ENCODE assay signal across 16 cellular contexts in the genomic region with DNA sequence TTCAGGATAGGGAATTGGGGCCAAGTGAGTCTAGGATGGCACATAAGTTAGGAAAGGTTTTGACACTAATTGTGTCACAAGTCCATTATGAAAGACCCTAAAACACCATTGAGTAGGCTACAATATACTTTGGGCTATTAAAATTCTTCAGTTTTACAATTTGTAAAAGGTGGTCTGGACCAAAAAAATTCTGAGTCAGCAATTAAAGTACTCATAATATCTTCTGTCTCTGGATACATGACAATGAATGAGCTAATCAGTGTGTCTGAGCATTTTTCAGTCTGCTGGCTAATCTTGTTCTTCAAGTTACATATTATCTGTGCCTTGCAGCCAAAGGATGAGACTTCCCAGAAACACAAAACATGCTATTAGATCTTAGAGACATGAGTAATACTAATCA. TPM values are rescaled to one million over a fixed set of nuclear protein-coding genes. Genes with fewer than 3 reads are reported as not detected.
DNase-seq lines count a peak whose midpoint lies in the region; ATAC-seq and TF ChIP-seq lines count a peak whose summit lies in the region.
"Had no signal": no experiment of that assay in that cellular context is flagged by ENCODE, and none has a peak within 500 bp of the region (broad histone marks: within the 10 kb centered on the region; RNA-seq: fewer than 3 reads in every experiment).

No MANE protein-coding gene starts in this region.

- no peaks in the 10 kb centered on the region for H3K4me1 ChIP-seq in GM23248 (ENCODE audit: insufficient read depth)
- peaks cover 5% of the 10 kb centered on the region for H3K4me1 ChIP-seq in PC-3 (ENCODE audit: insufficient read depth, low read length)
- H3K4me1 ChIP-seq in trophoblast cell (ENCODE audit: control insufficient read depth in 1 of 2, insufficient read depth in 2 of 2, low read length in 2 of 2): peaks cover 6% of the 10 kb centered on the region in 2 experiments

- CTCF ChIA-PET in PC-3 (lab: Charles Lee): no interaction called here

- H3F3A ChIP-seq in GM23248 (ENCODE audit: insufficient read depth) (no peaks in the 10 kb centered on the region), PC-3 (ENCODE audit: low read length, unreplicated experiment) (no peaks in the 10 kb centered on the region)

- no peak overlapping the region for H3K23ac ChIP-seq in trophoblast cell (ENCODE audit: low read length)

- no peaks in the 10 kb centered on the region for H3K27me3 ChIP-seq in GM23248 (replicated peaks; ENCODE audit: insufficient read depth)
- H3K27me3 ChIP-seq in PC-3 (ENCODE audit: low read length): no peaks in the 10 kb centered on the region
- H3K27me3 ChIP-seq in trophoblast cell (ENCODE audit: insufficient read depth, low read length): no peaks in the 10 kb centered on the region

- no peak overlapping the region for H3K4me3 ChIP-seq in GM23248
- no peak overlapping the region for H3K4me3 ChIP-seq in PC-3 (ENCODE audit: low read length)
- no peak overlapping the region for H3K4me3 ChIP-seq in trophoblast cell (ENCODE audit: low read depth, low read length)

- no peak overlapping the region for H3K9ac ChIP-seq in GM23248
- H3K9ac ChIP-seq in PC-3 (ENCODE audit: low read length): no peak overlapping the region
- no peak overlapping the region for H3K9ac ChIP-seq in trophoblast cell (ENCODE audit: low read length)

- H3K9me2 ChIP-seq in GM23248 (ENCODE audit: insufficient read depth): no peaks in the 10 kb centered on the region
- no peaks in the 10 kb centered on the region for H3K9me2 ChIP-seq in PC-3 (replicated peaks; ENCODE audit: low read length)

- intact Hi-C loops in PC-3 (cut with micrococcal nuclease): no loop called here

- H3K36me3 ChIP-seq in GM23248 (ENCODE audit: low read depth) (no peaks in the 10 kb centered on the region), PC-3 (ENCODE audit: low read depth, low read length) (no peaks in the 10 kb centered on the region), trophoblast cell (ENCODE audit: control insufficient read depth in 1 of 2, insufficient read depth in 2 of 2, low read length in 2 of 2) (no peaks in the 10 kb centered on the region)

- DNase-seq in GM23248 (peak; percentile 2), PC-3 (peak; percentile 5), erythroblast (lab: John Stamatoyannopoulos, UW) (peak; percentile 20 to 67), trophoblast cell (peak in 1 of 2 donors; percentile 66), NCI-H187 treated with DMSO at 0.1 percent for 48 hours (lab: John Stamatoyannopoulos, UW) (no peak), kidney glomerular epithelial cell (lab: John Stamatoyannopoulos, UW) (no peak), hepatic stellate cell (ENCODE audit: low spot score) (no peak)
- DNase-seq: AML-193; CD4-positive, alpha-beta T cell; DMS79 treated with DMSO at 0.1 percent for 48 hours; GF-D8; GOT3; H7; HFFc6 had no signal

- in situ Hi-C loops in GM23248 (cut with MboI): loop anchor here (25.0 kb wide), 1 partner anchor 98 kb away; a partner anchor contains a TSS

- H4K20me1 ChIP-seq in GM23248 (ENCODE audit: insufficient read depth) (no peaks in the 10 kb centered on the region), PC-3 (ENCODE audit: low read length) (no peaks in the 10 kb centered on the region)

- no peak overlapping the region for H4K12ac ChIP-seq in trophoblast cell (ENCODE audit: low read depth, low read length)

- TF ChIP-seq CTCF in PC-3 (conservative IDR thresholded peaks at IDR 0.05; ENCODE audit: low read depth, low read length): no peak

- no peak overlapping the region for H4K8ac ChIP-seq in trophoblast cell (ENCODE audit: low read depth, low read length)

- no TSS peak for BruUV-seq in PC-3 (replicated peaks; lab: Mats Ljungman, UMichigan)

- H2BK5ac ChIP-seq in trophoblast cell (ENCODE audit: low read depth, low read length, poor library complexity): peak overlapping the region; percentile 69

- H3K27ac ChIP-seq in GM23248: no peak overlapping the region
- H3K27ac ChIP-seq in PC-3 (ENCODE audit: low read length): no peak overlapping the region
- H3K27ac ChIP-seq in trophoblast cell (ENCODE audit: low read depth, low read length): peak overlapping the region; percentile 75
- H3K27ac ChIP-seq: C4-2B had no signal

- no peak for TF ChIP-seq POLR2A in erythroblast (IDR thresholded peaks at IDR 0.05; ENCODE audit: low read length)

- no peak overlapping the region for H3K18ac ChIP-seq in trophoblast cell (ENCODE audit: low read length)

- no peaks in the 10 kb centered on the region for H3K79me2 ChIP-seq in GM23248 (ENCODE audit: insufficient read depth)
- H3K79me2 ChIP-seq in PC-3 (ENCODE audit: low read length): no peaks in the 10 kb centered on the region
- H3K79me2 ChIP-seq in trophoblast cell (ENCODE audit: control insufficient read depth, insufficient read depth, low read length, poor library complexity): no peaks in the 10 kb centered on the region

- peak overlapping the region; percentile 61 for H4K91ac ChIP-seq in trophoblast cell (ENCODE audit: low read depth, low read length)

- H2AFZ ChIP-seq in GM23248: no peak overlapping the region
- H2AFZ ChIP-seq in PC-3 (ENCODE audit: low read length): no peak overlapping the region
- no peak overlapping the region for H2AFZ ChIP-seq in trophoblast cell (ENCODE audit: insufficient read depth, low read length, poor library complexity)

- H2AK5ac ChIP-seq in trophoblast cell (ENCODE audit: low read length): no peak overlapping the region

- H3K9me3 ChIP-seq in GM23248 (ENCODE audit: low read depth) (no peaks in the 10 kb centered on the region), PC-3 (ENCODE audit: low read length) (no peaks in the 10 kb centered on the region), trophoblast cell (ENCODE audit: insufficient read depth, low read depth, low read length) (no peaks in the 10 kb centered on the region)

- H3K79me1 ChIP-seq in trophoblast cell (ENCODE audit: low read length): peaks cover 3% of the 10 kb centered on the region

- H3K4me2 ChIP-seq in GM23248 (ENCODE audit: unreplicated experiment) (no peak overlapping the region), PC-3 (ENCODE audit: low read length) (no peak overlapping the region), trophoblast cell (ENCODE audit: low read length) (no peak overlapping the region)

- POLR2A ChIA-PET in PC-3 (lab: Charles Lee; ENCODE audit: unreplicated experiment): no interaction called here

- no peak overlapping the region for H3K4ac ChIP-seq in trophoblast cell (ENCODE audit: low read depth, low read length)

- H2BK12ac ChIP-seq in trophoblast cell (ENCODE audit: low read length): no peak overlapping the region

- H3K14ac ChIP-seq in trophoblast cell (ENCODE audit: low read length): no peak overlapping the region

- no peak overlapping the region for H2BK120ac ChIP-seq in trophoblast cell (ENCODE audit: insufficient read depth, low read length, poor library complexity)

- no peak for ATAC-seq in PC-3
- ATAC-seq: HCT116 had no signal

RNA-seq across cellular contexts. Expression of a gene that starts 14.3 kb away (rescaled TPM):
- total RNA-seq in GM23248 (2014; rRNA removed; shearing (Covaris generic)): 29.0 and 30.0 TPM in 2 replicates
- polyA plus RNA-seq in GM23248 (2016; fragmentation: Nextera tagmentation; extraction: Ambion mirVana): 27.5 and 29.8 TPM in 2 replicates
- not detected in 2 replicates for total RNA-seq in PC-3 (2014; rRNA removed)
- 16.6 and 17.9 TPM in 2 replicates for polyA plus RNA-seq in trophoblast cell (2013)

RNA-seq across cellular contexts. Expression of a gene that starts 53.1 kb away (rescaled TPM):
- 27.7 and 42.3 TPM in 2 replicates for total RNA-seq in GM23248 (2014; rRNA removed; shearing (Covaris generic))
- polyA plus RNA-seq in GM23248 (2016; fragmentation: Nextera tagmentation; extraction: Ambion mirVana): 55.7 and 60.2 TPM in 2 replicates
- total RNA-seq in PC-3 (2014; rRNA removed): 33.7 and 52.8 TPM in 2 replicates
- polyA plus RNA-seq in trophoblast cell (2013): 58.9 and 59.0 TPM in 2 replicates

RNA-seq across cellular contexts. Expression of a gene that starts 58.3 kb away (rescaled TPM):
- 67.4 and 87.6 TPM in 2 replicates for total RNA-seq in GM23248 (2014; rRNA removed; shearing (Covaris generic))
- polyA plus RNA-seq in GM23248 (2016; fragmentation: Nextera tagmentation; extraction: Ambion mirVana): 93.3 and 95.4 TPM in 2 replicates
- total RNA-seq in PC-3 (2014; rRNA removed): 13.6 and 16.0 TPM in 2 replicates
- 42.3 and 45.4 TPM in 2 replicates for polyA plus RNA-seq in trophoblast cell (2013)

Comparison
In these comparisons a context has a peak if more than half of its experiments do, and no peak if none do; other contexts are left out.
1. DNase-seq: peak in GM23248 (single experiment), PC-3 (single experiment) and erythroblast (2 of 2); none in NCI-H187 treated with DMSO at 0.1 percent for 48 hours (single experiment), kidney glomerular epithelial cell (single experiment) and hepatic stellate cell (single experiment).
2. RNA of a gene that starts 14.3 kb away (total RNA-seq): 29.0 to 30.0 TPM in GM23248; not detected in PC-3; every median in the first group is over 10 times any median in the second.